Comparison of ENCODE assay signal across 22 cellular contexts in the genomic region with DNA sequence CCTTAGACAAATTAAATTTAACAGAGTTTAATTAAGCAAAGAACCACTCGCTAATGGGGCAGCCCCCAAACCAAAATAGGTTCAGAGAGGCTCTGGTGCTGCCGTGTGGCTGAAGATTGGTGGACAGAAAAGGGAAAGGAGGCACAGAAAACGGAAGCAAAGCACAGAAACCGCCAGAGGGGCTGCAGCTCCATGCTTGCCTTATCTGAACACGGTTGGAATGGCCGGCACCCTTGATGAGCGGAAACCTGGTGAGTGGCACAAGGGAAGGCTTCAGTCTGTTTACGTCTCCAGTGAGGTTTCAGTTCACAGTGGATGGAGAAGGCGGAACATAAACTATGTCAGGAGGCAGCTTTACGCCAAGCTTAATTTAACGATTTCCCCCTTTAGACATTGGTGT. TPM values are rescaled to one million over a fixed set of nuclear protein-coding genes. Genes with fewer than 3 reads are reported as not detected.
DNase-seq lines count a peak whose midpoint lies in the region; ATAC-seq and TF ChIP-seq lines count a peak whose summit lies in the region.
"Had no signal": no experiment of that assay in that cellular context is flagged by ENCODE, and none has a peak within 500 bp of the region (broad histone marks: within the 10 kb centered on the region; RNA-seq: fewer than 3 reads in every experiment).

No MANE protein-coding gene starts in this region.

- no peaks in the 10 kb centered on the region for H3K27me3 ChIP-seq in CD8-positive, alpha-beta T cell (ENCODE audit: insufficient read depth, low read length)
- no peaks in the 10 kb centered on the region for H3K27me3 ChIP-seq in GM23338 (ENCODE audit: insufficient read depth)
- H3K27me3 ChIP-seq: brain microvascular endothelial cell had no signal

- H3K36me3 Mint-ChIP-seq in CD8-positive, alpha-beta T cell = no peaks in the 10 kb centered on the region
- H3K36me3 Mint-ChIP-seq in GM23338 (ENCODE audit: low read depth) = no peaks in the 10 kb centered on the region
- H3K36me3 Mint-ChIP-seq in dendritic cell treated with granulocyte-macrophage colony-stimulating factor and Interleukin-4, amounts not matched to agents 40 ng/mL and 50 ng/mL, for 4 days (ENCODE audit: low read depth) = peaks cover 21% of the 10 kb centered on the region
- H3K36me3 Mint-ChIP-seq: activated CD4-positive, alpha-beta memory T cell treated with anti-CD3 and anti-CD28 coated beads for 36 hours; activated naive CD4-positive, alpha-beta T cell treated with anti-CD3 and anti-CD28 coated beads, Interleukin-2, amount 50 U/mL, for 72 hours; naive thymus-derived CD8-positive, alpha-beta T cell had no signal

- TF ChIP-seq CTCF in CD8-positive, alpha-beta T cell (IDR thresholded peaks at IDR 0.05) = no peak
- no peak for TF ChIP-seq CTCF in GM23338 (conservative IDR thresholded peaks at IDR 0.05; ENCODE audit: low read depth in 2 of 2)

- DNase-seq in CD8-positive, alpha-beta T cell = no peak
- DNase-seq in GM23338 (ENCODE audit: low spot score) = no peak
- peak; percentile 68 for DNase-seq in posterior vena cava (ENCODE audit: low spot score)
- DNase-seq in effector CD4-positive, alpha-beta T cell = no peak
- DNase-seq in activated CD4-positive, alpha-beta T cell treated with anti-CD3 and anti-CD28 coated beads, Interleukin-2, amount 50 U/mL, for 4 hours = no peak
- DNase-seq in NCI-H1694 treated with DMSO at 0.1 percent for 48 hours (lab: John Stamatoyannopoulos, UW) = no peak
- DNase-seq in EL = no peak
- DNase-seq: activated CD4-positive, alpha-beta memory T cell treated with anti-CD3 and anti-CD28 coated beads for 36 hours; activated T-cell treated with anti-CD3 and anti-CD28 coated beads, Interleukin-2, amount 50 U/mL, for 72 hours; brain microvascular endothelial cell; Calu3; glutamatergic neuron; naive thymus-derived CD8-positive, alpha-beta T cell; NCI-H187; NCI-H345 had no signal

- POLR2A ChIA-PET in CD8-positive, alpha-beta T cell (lab: Charles Lee) = no interaction called here

- no peaks in the 10 kb centered on the region for H3K36me3 ChIP-seq in CD8-positive, alpha-beta T cell (ENCODE audit: insufficient read depth, low read length)
- H3K36me3 ChIP-seq in GM23338 (ENCODE audit: insufficient read depth) = no peaks in the 10 kb centered on the region
- H3K36me3 ChIP-seq: brain microvascular endothelial cell had no signal

- peaks cover 17% of the 10 kb centered on the region for H3K27me3 Mint-ChIP-seq in CD8-positive, alpha-beta T cell (ENCODE audit: low read depth)
- H3K27me3 Mint-ChIP-seq in GM23338 (ENCODE audit: insufficient read depth, low read depth, poor library complexity) = peaks cover 5% of the 10 kb centered on the region
- peaks cover 14% of the 10 kb centered on the region for H3K27me3 Mint-ChIP-seq in dendritic cell treated with granulocyte-macrophage colony-stimulating factor and Interleukin-4, amounts not matched to agents 40 ng/mL and 50 ng/mL, for 4 days

- H3K79me2 ChIP-seq in GM23338 (replicated peaks; ENCODE audit: insufficient read depth) = no peaks in the 10 kb centered on the region

- H4K20me1 ChIP-seq in GM23338 (replicated peaks; ENCODE audit: insufficient read depth) = no peaks in the 10 kb centered on the region

- CTCF ChIA-PET in CD8-positive, alpha-beta T cell (lab: Charles Lee) = interaction anchor here (1.0 to 2.5 kb wide), 4 partner anchors 15 to 244 kb away, joined by 3 to 10 read pairs (median 4); no protein-coding TSS in a partner anchor

- no peaks in the 10 kb centered on the region for H3K9me2 ChIP-seq in GM23338 (ENCODE audit: insufficient read depth)

- H3K4me2 ChIP-seq in GM23338 = no peak overlapping the region

- H3K4me3 Mint-ChIP-seq in CD8-positive, alpha-beta T cell = peak overlapping the region; percentile 22
- no peak overlapping the region for H3K4me3 Mint-ChIP-seq in GM23338
- H3K4me3 Mint-ChIP-seq in dendritic cell treated with granulocyte-macrophage colony-stimulating factor and Interleukin-4, amounts not matched to agents 40 ng/mL and 50 ng/mL, for 4 days = peak overlapping the region; percentile 68
- H3K4me3 Mint-ChIP-seq: activated CD4-positive, alpha-beta memory T cell treated with anti-CD3 and anti-CD28 coated beads for 36 hours had no signal

- H3K4me3 ChIP-seq in CD8-positive, alpha-beta T cell (ENCODE audit: low read depth, low read length) = no peak overlapping the region
- no peak overlapping the region for H3K4me3 ChIP-seq in GM23338

- H3K27ac Mint-ChIP-seq in CD8-positive, alpha-beta T cell = no peak overlapping the region
- H3K27ac Mint-ChIP-seq in GM23338 = no peak overlapping the region
- peak overlapping the region; percentile 79 for H3K27ac Mint-ChIP-seq in dendritic cell treated with granulocyte-macrophage colony-stimulating factor and Interleukin-4, amounts not matched to agents 40 ng/mL and 50 ng/mL, for 4 days
- H3K27ac Mint-ChIP-seq: activated CD4-positive, alpha-beta memory T cell treated with anti-CD3 and anti-CD28 coated beads for 36 hours; activated naive CD4-positive, alpha-beta T cell treated with anti-CD3 and anti-CD28 coated beads, Interleukin-2, amount 50 U/mL, for 72 hours; activated T-cell treated with anti-CD3 and anti-CD28 coated beads, Interleukin-2, amount 50 U/mL, for 72 hours had no signal

- H3K4me1 ChIP-seq in CD8-positive, alpha-beta T cell (ENCODE audit: insufficient read depth, low read length) = peaks cover 7% of the 10 kb centered on the region
- no peaks in the 10 kb centered on the region for H3K4me1 ChIP-seq in GM23338 (ENCODE audit: insufficient read depth)

- H3K9me3 Mint-ChIP-seq in CD8-positive, alpha-beta T cell = no peaks in the 10 kb centered on the region
- no peaks in the 10 kb centered on the region for H3K9me3 Mint-ChIP-seq in GM23338
- no peaks in the 10 kb centered on the region for H3K9me3 Mint-ChIP-seq in dendritic cell treated with granulocyte-macrophage colony-stimulating factor and Interleukin-4, amounts not matched to agents 40 ng/mL and 50 ng/mL, for 4 days
- H3K9me3 Mint-ChIP-seq: activated CD4-positive, alpha-beta memory T cell treated with anti-CD3 and anti-CD28 coated beads for 36 hours had no signal

- no peak overlapping the region for H3K27ac ChIP-seq in CD8-positive, alpha-beta T cell (ENCODE audit: low read depth, low read length)
- H3K27ac ChIP-seq in GM23338 (ENCODE audit: low read depth) = no peak overlapping the region
- H3K27ac ChIP-seq: brain microvascular endothelial cell had no signal

- intact Hi-C loops in CD8-positive, alpha-beta T cell (cut with DNase I, micrococcal nuclease) = no loop called here
- intact Hi-C loops in dendritic cell treated with granulocyte-macrophage colony-stimulating factor and Interleukin-4, amounts not matched to agents 40 ng/mL and 50 ng/mL, for 4 days (cut with micrococcal nuclease) = no loop called here
- intact Hi-C loops in posterior vena cava (cut with DNase I) = loop anchor here in 1 of 2 donors (10.0 kb wide), 1 partner anchor 48 kb away; a partner anchor contains a TSS

- peak overlapping the region; percentile 61; the same call in 1 of the 2 replicates for H2AFZ ChIP-seq in GM23338

- no peak for ATAC-seq in CD8-positive, alpha-beta T cell
- no peak for ATAC-seq in GM23338
- ATAC-seq: activated naive CD4-positive, alpha-beta T cell treated with anti-CD3 and anti-CD28 coated beads, Interleukin-2, amount 50 U/mL, for 72 hours; activated T-cell treated with anti-CD3 and anti-CD28 coated beads, Interleukin-2, amount 50 U/mL, for 72 hours; esophagus mucosa; HCT116; naive thymus-derived CD8-positive, alpha-beta T cell had no signal

- H3K4me1 Mint-ChIP-seq in CD8-positive, alpha-beta T cell (ENCODE audit: low read depth) = peaks cover 21% of the 10 kb centered on the region
- H3K4me1 Mint-ChIP-seq in GM23338 = peaks cover 8% of the 10 kb centered on the region
- H3K4me1 Mint-ChIP-seq in dendritic cell treated with granulocyte-macrophage colony-stimulating factor and Interleukin-4, amounts not matched to agents 40 ng/mL and 50 ng/mL, for 4 days (ENCODE audit: low read depth) = peaks cover 33% of the 10 kb centered on the region

- H3F3A ChIP-seq in GM23338 (replicated peaks; ENCODE audit: low read depth) = no peaks in the 10 kb centered on the region

- H3K9me3 ChIP-seq in CD8-positive, alpha-beta T cell (ENCODE audit: low read length) = no peaks in the 10 kb centered on the region

TF ChIP-seq in GM23338, 12 proteins besides CTCF, POLR2A, EP300 and RAD21 (continues in another document):
- TF ChIP-seq ZNF114 (CRISPR knock-in tag; IDR thresholded peaks at IDR 0.05) (no peak), NANOG (IDR thresholded peaks at IDR 0.05; ENCODE audit: borderline replicate concordance) (no peak), ZNF331 (CRISPR knock-in tag; IDR thresholded peaks at IDR 0.05; ENCODE audit: low read depth) (no peak), EZH2phosphoT487 (IDR thresholded peaks at IDR 0.05; ENCODE audit: unreplicated experiment) (no peak)

RNA-seq across cellular contexts. Expression of a gene that starts 5.2 kb away (rescaled TPM):
- not detected for total RNA-seq in CD8-positive, alpha-beta T cell
- 0.04 TPM in 1 of 2 replicates, not detected in the other for total RNA-seq in GM23338 (2014; rRNA removed; shearing (Covaris generic))
- polyA plus RNA-seq in GM23338 (2016; fragmentation: Nextera tagmentation; extraction: Ambion mirVana) = not detected in 2 replicates
- under 1 TPM in 1 of 2 donors, not detected in 1; 0.14 TPM for total RNA-seq in posterior vena cava
- total RNA-seq: activated T-cell treated with anti-CD3 and anti-CD28 coated beads, Interleukin-2, amount 50 U/mL, for 72 hours; Calu3; dermis microvascular lymphatic vessel endothelial cell; esophagus mucosa; liver; M059J; naive thymus-derived CD8-positive, alpha-beta T cell had no signal
- polyA plus RNA-seq: liver had no signal

RNA-seq across cellular contexts. Expression of a gene that starts 22.6 kb away (rescaled TPM):
- total RNA-seq in CD8-positive, alpha-beta T cell = 10 to 100 TPM; 18.6 to 19.2 TPM
- not detected in 2 replicates for total RNA-seq in GM23338 (2014; rRNA removed; shearing (Covaris generic))
- polyA plus RNA-seq in GM23338 (2016; fragmentation: Nextera tagmentation; extraction: Ambion mirVana) = not detected in 2 replicates
- 10 to 100 TPM; 17.9 to 45.3 TPM for total RNA-seq in posterior vena cava
- total RNA-seq: Calu3, dermis microvascular lymphatic vessel endothelial cell, M059J had no signal

RNA-seq across cellular contexts. Expression of a gene that starts 44.0 kb away (rescaled TPM):
- total RNA-seq in CD8-positive, alpha-beta T cell = 100 to 1,000 TPM; 190 to 191 TPM
- total RNA-seq in GM23338 (2014; rRNA removed; shearing (Covaris generic)) = not detected in 2 replicates
- 0.84 and 0.96 TPM in 2 replicates for polyA plus RNA-seq in GM23338 (2016; fragmentation: Nextera tagmentation; extraction: Ambion mirVana)
- 100 to 1,000 TPM in 1 of 2 donors, 10 to 100 TPM in 1; 39.1 to 122 TPM for total RNA-seq in posterior vena cava
- total RNA-seq: Calu3 had no signal

RNA-seq across cellular contexts. Expression of a gene that starts 50.2 kb away (rescaled TPM):
- 10 to 100 TPM; 31.4 to 31.7 TPM for total RNA-seq in CD8-positive, alpha-beta T cell
- 63.3 and 91.5 TPM in 2 replicates for total RNA-seq in GM23338 (2014; rRNA removed; shearing (Covaris generic))
- 84.7 and 92.0 TPM in 2 replicates for polyA plus RNA-seq in GM23338 (2016; fragmentation: Nextera tagmentation; extraction: Ambion mirVana)
- 10 to 100 TPM; 22.7 to 23.8 TPM for total RNA-seq in posterior vena cava

RNA-seq across cellular contexts. Expression of a gene that starts 58.1 kb away (rescaled TPM):
- under 1 TPM in 1 of 2 experiments, not detected in 1; 0.60 TPM for total RNA-seq in CD8-positive, alpha-beta T cell
- total RNA-seq in GM23338 (2014; rRNA removed; shearing (Covaris generic)) = not detected in 2 replicates
- not detected in 2 replicates for polyA plus RNA-seq in GM23338 (2016; fragmentation: Nextera tagmentation; extraction: Ambion mirVana)
- total RNA-seq in posterior vena cava = 1 to 10 TPM; 1.0 to 1.3 TPM
- total RNA-seq: activated CD4-positive, alpha-beta memory T cell treated with anti-CD3 and anti-CD28 coated beads for 36 hours; activated naive CD4-positive, alpha-beta T cell treated with anti-CD3 and anti-CD28 coated beads, Interleukin-2, amount 50 U/mL, for 72 hours; dermis microvascular lymphatic vessel endothelial cell; M059J; naive thymus-derived CD8-positive, alpha-beta T cell had no signal
- polyA plus RNA-seq: naive thymus-derived CD8-positive, alpha-beta T cell had no signal

Comparison
In these comparisons a context has a peak if more than half of its experiments do, and no peak if none do; other contexts are left out.
1. RNA of a gene that starts 22.6 kb away (total RNA-seq): 17.9 to 45.3 TPM in posterior vena cava and 18.6 to 19.2 TPM in CD8-positive, alpha-beta T cell; not detected in GM23338; every median in the first group is over 10 times any median in the second.
2. RNA of a gene that starts 44.0 kb away (total RNA-seq): 190 to 191 TPM in CD8-positive, alpha-beta T cell and 39.1 to 122 TPM in posterior vena cava; not detected in GM23338; every median in the first group is over 10 times any median in the second.